Comparison of ENCODE assay signal across 9 cellular contexts in genomic region chr18:8546677-8547076, GRCh38.
"Had no signal": no experiment of that assay in that cellular context is flagged by ENCODE, and none has a peak within 500 bp of the region (broad histone marks: within the 10 kb centered on the region; RNA-seq: fewer than 3 reads in every experiment).

No MANE protein-coding gene starts in this region.

- ATAC-seq: HCT116, HepG2 had no signal

- H3K36me3 ChIP-seq: HAP-1 had no signal

- H3K4me3 ChIP-seq: GM23248, HAP-1 had no signal

- DNase-seq: GM23248, H7, HFFc6, IMR-90, KBM-7 had no signal

- H3K9me3 ChIP-seq: HAP-1 had no signal

- FAIRE-seq: HepG2 had no signal

- H3K9me3 Mint-ChIP-seq: HFFc6 had no signal

- H3K4me3 Mint-ChIP-seq: HFFc6 had no signal

- H3K9ac ChIP-seq: GM23248 had no signal

- H3K27ac ChIP-seq: GM23248, HL-60 had no signal

- H3K4me1 ChIP-seq: HAP-1 had no signal

- H2AFZ ChIP-seq: GM23248 had no signal

- H3K27ac Mint-ChIP-seq: HFFc6 had no signal
